8 cellular contexts compared by ENCODE assay signal in the genomic region with DNA sequence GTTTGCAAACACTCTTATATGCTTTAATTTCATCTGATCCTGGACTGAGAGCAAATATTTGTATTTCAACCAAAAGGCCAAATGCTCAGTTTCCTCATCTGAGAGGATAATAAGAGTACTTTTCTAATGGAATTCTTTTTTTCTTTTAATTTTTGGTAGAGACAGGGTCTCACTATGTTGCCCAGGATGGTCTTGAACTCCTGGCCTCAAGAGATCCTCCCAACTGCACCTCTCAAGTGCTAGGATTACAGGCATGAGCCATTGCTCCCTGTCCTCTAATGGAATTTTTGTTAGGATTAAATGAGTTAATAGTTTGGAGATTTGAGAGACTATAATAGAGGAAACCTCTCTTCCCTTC.
DNase-seq lines count a peak whose midpoint lies in the region; ATAC-seq and TF ChIP-seq lines count a peak whose summit lies in the region.

No MANE protein-coding gene starts in this region.

- peak overlapping the region in 1 of 2 experiments; percentile 51; a peak in 2 of 4 replicates for H3K4me3 ChIP-seq in HCT116 (replicated peaks in 1 of 2; ENCODE audit: low read depth in 1 of 2, low read length in 2 of 2)
- H3K4me3 ChIP-seq in esophagus squamous epithelium = no peak overlapping the region
- H3K4me3 ChIP-seq in gastrocnemius medialis = no peak overlapping the region

- CTCF ChIA-PET in HCT116 (lab: Charles Lee) = interaction anchor here (4.3 kb wide), 1 partner anchor 36 kb away, joined by 14 read pairs; no protein-coding TSS in a partner anchor

- H4K20me1 ChIP-seq in HCT116 (ENCODE audit: insufficient read depth) = no peaks in the 10 kb centered on the region

- H3K4me2 ChIP-seq in HCT116 (ENCODE audit: low read length) = peak overlapping the region; percentile 84

- no peaks in the 10 kb centered on the region for H3K36me3 Mint-ChIP-seq in T-helper 17 cell (ENCODE audit: low read depth)

- TF ChIP-seq CTCF in HCT116 (IDR thresholded peaks at IDR 0.05 in 2 of 3, conservative IDR thresholded peaks at IDR 0.05 in 1 of 3; ENCODE audit: borderline replicate concordance in 1 of 3, insufficient read depth in 1 of 3, low read depth in 2 of 3, low read length in 2 of 3) = no peak
- TF ChIP-seq CTCF in esophagus squamous epithelium (IDR thresholded peaks at IDR 0.05) = no peak
- TF ChIP-seq CTCF in gastrocnemius medialis (IDR thresholded peaks at IDR 0.05 in 4 of 5, conservative IDR thresholded peaks at IDR 0.05 in 1 of 5) = no peak

- H3K9ac ChIP-seq in HCT116 (ENCODE audit: low read length) = peak overlapping the region; percentile 63

- in situ Hi-C loops in gastrocnemius medialis (cut with MboI; ENCODE audit: low sequenced_read_pairs in 4 of 4) = no loop called here

- POLR2A ChIA-PET in HCT116 (lab: Charles Lee) = no interaction called here

- H3K36me3 ChIP-seq in HCT116 (ENCODE audit: control insufficient read depth in 1 of 2, insufficient read depth in 2 of 2, low read length in 2 of 2) = no peaks in the 10 kb centered on the region
- H3K36me3 ChIP-seq in esophagus squamous epithelium = no peaks in the 10 kb centered on the region
- no peaks in the 10 kb centered on the region for H3K36me3 ChIP-seq in gastrocnemius medialis

- peak overlapping the region; percentile 97 for H2AFZ ChIP-seq in HCT116 (ENCODE audit: low read depth, low read length, poor library complexity, severe bottlenecking)

- no TSS peak for BruUV-seq in HCT116 (replicated peaks; lab: Mats Ljungman, UMichigan)

- peaks cover 34% of the 10 kb centered on the region for H3K4me1 Mint-ChIP-seq in T-helper 17 cell

- H3K9me3 ChIP-seq in HCT116 (ENCODE audit: control insufficient read depth in 1 of 2, insufficient read depth in 1 of 2, low read depth in 1 of 2, low read length in 2 of 2) (no peaks in the 10 kb centered on the region), T-helper 17 cell (ENCODE audit: control insufficient read depth, low read length, poor library complexity, severe bottlenecking) (no peaks in the 10 kb centered on the region), esophagus squamous epithelium (no peaks in the 10 kb centered on the region), gastrocnemius medialis (no peaks in the 10 kb centered on the region)

- no peak for ATAC-seq in HCT116
- ATAC-seq in T-helper 17 cell = no peak
- no peak for ATAC-seq in gastrocnemius medialis
- no peak for ATAC-seq in HG02623 (IDR thresholded peaks at IDR 0.05; ENCODE audit: unreplicated experiment)
- ATAC-seq in GM19035 (IDR thresholded peaks at IDR 0.05; ENCODE audit: unreplicated experiment) = no peak

- H3K4me1 ChIP-seq in HCT116 (ENCODE audit: control insufficient read depth in 1 of 2, insufficient read depth in 2 of 2, low read length in 2 of 2) (peaks cover 27 to 35% of the 10 kb centered on the region in 2 experiments), esophagus squamous epithelium (peaks cover 39 to 52% (median 40%) of the 10 kb centered on the region in 3 donors), gastrocnemius medialis (peaks cover 0 to 3% of the 10 kb centered on the region in 2 donors)

- peak overlapping the region; percentile 100 for H3K27ac Mint-ChIP-seq in T-helper 17 cell

- H3K9me2 ChIP-seq in HCT116 (ENCODE audit: insufficient read depth) = no peaks in the 10 kb centered on the region

- RAD21 ChIA-PET in HCT116 (lab: Charles Lee; ENCODE audit: low non-redundant PET in 1 of 2, low total read pairs in 2 of 2, uncharacterized antibody in 2 of 2, unreplicated experiment in 2 of 2) = no interaction called here

- TF ChIP-seq POLR2A in HCT116 (IDR thresholded peaks at IDR 0.05; ENCODE audit: borderline replicate concordance, extremely low read depth, insufficient read depth, insufficient read length) (no peak), esophagus squamous epithelium (IDR thresholded peaks at IDR 0.05) (no peak), gastrocnemius medialis (IDR thresholded peaks at IDR 0.05) (no peak)

- H3K27ac ChIP-seq in HCT116 (ENCODE audit: low read depth, low read length) (no peak overlapping the region), esophagus squamous epithelium (peak overlapping the region; percentile 89 to 94 (median 92)), gastrocnemius medialis (peak overlapping the region; percentile 62 to 85 (median 78))

- peak overlapping the region; percentile 91 for H3K4me3 Mint-ChIP-seq in T-helper 17 cell

- H3K27me3 ChIP-seq in HCT116 (ENCODE audit: insufficient read depth, low read length) = 0 out of 2 replicates have a peak, but pooled peaks cover 4% of the 10 kb centered on the region
- H3K27me3 ChIP-seq in esophagus squamous epithelium = no peaks in the 10 kb centered on the region
- no peaks in the 10 kb centered on the region for H3K27me3 ChIP-seq in gastrocnemius medialis

- no peaks in the 10 kb centered on the region for H3K79me2 ChIP-seq in HCT116 (ENCODE audit: insufficient read depth, low read length)

- no peak for TF ChIP-seq RAD21 in HCT116 (IDR thresholded peaks at IDR 0.05; ENCODE audit: low read depth)

- DNase-seq in HCT116 (ENCODE audit: low read depth, low spot score) = no peak
- DNase-seq in T-helper 17 cell = no peak
- no peak for DNase-seq in esophagus squamous epithelium (lab: John Stamatoyannopoulos, UW)
- DNase-seq in gastrocnemius medialis = no peak
- no peak for DNase-seq in activated gamma-delta T cell treated with Interleukin-2 at 50 U/mL for 16 hours
- DNase-seq in NCI-H2029 (lab: John Stamatoyannopoulos, UW) = no peak

- intact Hi-C loops in HCT116 (cut with micrococcal nuclease) = loop anchor here (2.0 kb wide), 1 partner anchor 67 kb away; no protein-coding TSS in a partner anchor
- intact Hi-C loops in esophagus squamous epithelium (cut with DNase I) = no loop called here
- intact Hi-C loops in gastrocnemius medialis (cut with DNase I; ENCODE audit: low total_unique reads) = no loop called here

- H3K27me3 Mint-ChIP-seq in T-helper 17 cell = no peaks in the 10 kb centered on the region

TF ChIP-seq in HCT116, 20 proteins besides CTCF, POLR2A, EP300 and RAD21 (continues in another document):
- no peak for TF ChIP-seq FOSL1 (IDR thresholded peaks at IDR 0.05; ENCODE audit: low read depth)
- no peak for TF ChIP-seq JUND (IDR thresholded peaks at IDR 0.05)
- TF ChIP-seq, protein P1, sequence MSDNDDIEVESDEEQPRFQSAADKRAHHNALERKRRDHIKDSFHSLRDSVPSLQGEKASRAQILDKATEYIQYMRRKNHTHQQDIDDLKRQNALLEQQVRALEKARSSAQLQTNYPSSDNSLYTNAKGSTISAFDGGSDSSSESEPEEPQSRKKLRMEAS (IDR thresholded peaks at IDR 0.05) = no peak
- no peak for TF ChIP-seq SP1 (IDR thresholded peaks at IDR 0.05; ENCODE audit: low read depth)
- no peak for TF ChIP-seq CBX3 (IDR thresholded peaks at IDR 0.05; ENCODE audit: low read depth)
- TF ChIP-seq EGR1 (IDR thresholded peaks at IDR 0.05; ENCODE audit: low read depth) = no peak
- TF ChIP-seq SIN3A (IDR thresholded peaks at IDR 0.05; ENCODE audit: low read depth) = no peak
- TF ChIP-seq, protein P2, sequence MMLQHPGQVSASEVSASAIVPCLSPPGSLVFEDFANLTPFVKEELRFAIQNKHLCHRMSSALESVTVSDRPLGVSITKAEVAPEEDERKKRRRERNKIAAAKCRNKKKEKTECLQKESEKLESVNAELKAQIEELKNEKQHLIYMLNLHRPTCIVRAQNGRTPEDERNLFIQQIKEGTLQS (IDR thresholded peaks at IDR 0.05) = no peak
- TF ChIP-seq, protein P3, sequence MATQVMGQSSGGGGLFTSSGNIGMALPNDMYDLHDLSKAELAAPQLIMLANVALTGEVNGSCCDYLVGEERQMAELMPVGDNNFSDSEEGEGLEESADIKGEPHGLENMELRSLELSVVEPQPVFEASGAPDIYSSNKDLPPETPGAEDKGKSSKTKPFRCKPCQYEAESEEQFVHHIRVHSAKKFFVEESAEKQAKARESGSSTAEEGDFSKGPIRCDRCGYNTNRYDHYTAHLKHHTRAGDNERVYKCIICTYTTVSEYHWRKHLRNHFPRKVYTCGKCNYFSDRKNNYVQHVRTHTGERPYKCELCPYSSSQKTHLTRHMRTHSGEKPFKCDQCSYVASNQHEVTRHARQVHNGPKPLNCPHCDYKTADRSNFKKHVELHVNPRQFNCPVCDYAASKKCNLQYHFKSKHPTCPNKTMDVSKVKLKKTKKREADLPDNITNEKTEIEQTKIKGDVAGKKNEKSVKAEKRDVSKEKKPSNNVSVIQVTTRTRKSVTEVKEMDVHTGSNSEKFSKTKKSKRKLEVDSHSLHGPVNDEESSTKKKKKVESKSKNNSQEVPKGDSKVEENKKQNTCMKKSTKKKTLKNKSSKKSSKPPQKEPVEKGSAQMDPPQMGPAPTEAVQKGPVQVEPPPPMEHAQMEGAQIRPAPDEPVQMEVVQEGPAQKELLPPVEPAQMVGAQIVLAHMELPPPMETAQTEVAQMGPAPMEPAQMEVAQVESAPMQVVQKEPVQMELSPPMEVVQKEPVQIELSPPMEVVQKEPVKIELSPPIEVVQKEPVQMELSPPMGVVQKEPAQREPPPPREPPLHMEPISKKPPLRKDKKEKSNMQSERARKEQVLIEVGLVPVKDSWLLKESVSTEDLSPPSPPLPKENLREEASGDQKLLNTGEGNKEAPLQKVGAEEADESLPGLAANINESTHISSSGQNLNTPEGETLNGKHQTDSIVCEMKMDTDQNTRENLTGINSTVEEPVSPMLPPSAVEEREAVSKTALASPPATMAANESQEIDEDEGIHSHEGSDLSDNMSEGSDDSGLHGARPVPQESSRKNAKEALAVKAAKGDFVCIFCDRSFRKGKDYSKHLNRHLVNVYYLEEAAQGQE (IDR thresholded peaks at IDR 0.05; ENCODE audit: low read depth) = no peak
- TF ChIP-seq, protein P4, sequence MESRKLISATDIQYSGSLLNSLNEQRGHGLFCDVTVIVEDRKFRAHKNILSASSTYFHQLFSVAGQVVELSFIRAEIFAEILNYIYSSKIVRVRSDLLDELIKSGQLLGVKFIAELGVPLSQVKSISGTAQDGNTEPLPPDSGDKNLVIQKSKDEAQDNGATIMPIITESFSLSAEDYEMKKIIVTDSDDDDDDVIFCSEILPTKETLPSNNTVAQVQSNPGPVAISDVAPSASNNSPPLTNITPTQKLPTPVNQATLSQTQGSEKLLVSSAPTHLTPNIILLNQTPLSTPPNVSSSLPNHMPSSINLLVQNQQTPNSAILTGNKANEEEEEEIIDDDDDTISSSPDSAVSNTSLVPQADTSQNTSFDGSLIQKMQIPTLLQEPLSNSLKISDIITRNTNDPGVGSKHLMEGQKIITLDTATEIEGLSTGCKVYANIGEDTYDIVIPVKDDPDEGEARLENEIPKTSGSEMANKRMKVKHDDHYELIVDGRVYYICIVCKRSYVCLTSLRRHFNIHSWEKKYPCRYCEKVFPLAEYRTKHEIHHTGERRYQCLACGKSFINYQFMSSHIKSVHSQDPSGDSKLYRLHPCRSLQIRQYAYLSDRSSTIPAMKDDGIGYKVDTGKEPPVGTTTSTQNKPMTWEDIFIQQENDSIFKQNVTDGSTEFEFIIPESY (IDR thresholded peaks at IDR 0.05; ENCODE audit: extremely low read depth, insufficient replicate concordance, low read length) = no peak
- no peak for TF ChIP-seq SRF (IDR thresholded peaks at IDR 0.05; ENCODE audit: low read depth)
- TF ChIP-seq ELF1 (IDR thresholded peaks at IDR 0.05; ENCODE audit: borderline replicate concordance, low read depth) = no peak
- TF ChIP-seq TCF7L2 (IDR thresholded peaks at IDR 0.05; ENCODE audit: borderline replicate concordance, extremely low read depth, insufficient read depth, insufficient read length) = no peak
